ENCODE assay signal across 7 cellular contexts in genomic region chr11:64865286-64866172, GRCh38. TPM values are rescaled to one million over a fixed set of nuclear protein-coding genes. Genes with fewer than 3 reads are reported as not detected.
DNase-seq lines count a peak whose midpoint lies in the region; ATAC-seq, FAIRE-seq and TF ChIP-seq lines count a peak whose summit lies in the region.

No MANE protein-coding gene starts in this region.

- H3K4me1 Mint-ChIP-seq in brain = peaks cover 74% of the 10 kb centered on the region
- peaks cover 45 to 92% (median 89%) of the 10 kb centered on the region in 3 donors for H3K4me1 Mint-ChIP-seq in naive B cell

- TF ChIP-seq CTCF in brain (conservative IDR thresholded peaks at IDR 0.05) (no peak), D721Med (IDR thresholded peaks at IDR 0.05; ENCODE audit: insufficient read depth, missing control alignments) (no peak)

- peak; percentile 78 for DNase-seq in LHCN-M2 (ENCODE audit: low read depth)
- DNase-seq in naive B cell = peak; percentile 69
- no peak for DNase-seq in D721Med (ENCODE audit: insufficient read length, low spot score)
- DNase-seq in putamen (ENCODE audit: low spot score) = no peak

- H3K27me3 Mint-ChIP-seq in brain = no peaks in the 10 kb centered on the region
- H3K27me3 Mint-ChIP-seq in naive B cell = no peaks in the 10 kb centered on the region

- H3K9me3 Mint-ChIP-seq in brain (no peaks in the 10 kb centered on the region), naive B cell (peaks cover 0 to 5% (median 0%) of the 10 kb centered on the region in 7 donors)

- peaks cover 23% of the 10 kb centered on the region for H3K36me3 Mint-ChIP-seq in brain
- peaks cover 0 to 16% of the 10 kb centered on the region in 2 donors for H3K36me3 Mint-ChIP-seq in naive B cell

- H3K27ac Mint-ChIP-seq in brain (peak overlapping the region; percentile 61 to 95 (median 81)), naive B cell (peak overlapping the region; percentile 78 to 96 (median 96))

- no peak for FAIRE-seq in D721Med (lab: Jason Lieb, UNC)

- peak overlapping the region in 2 of 5 experiments; percentile 14 to 54 for H3K4me3 Mint-ChIP-seq in brain
- peak overlapping the region; percentile 64 to 88 (median 79) for H3K4me3 Mint-ChIP-seq in naive B cell

- ATAC-seq in GM19467 (IDR thresholded peaks at IDR 0.05; ENCODE audit: unreplicated experiment) = peak; percentile 28
- ATAC-seq in naive B cell (ENCODE audit: low read depth in 2 of 2) = peak; percentile 65 to 69
- ATAC-seq in GM19455 (IDR thresholded peaks at IDR 0.05; ENCODE audit: unreplicated experiment) = no peak

RNA-seq across cellular contexts. Expression of gene EHD1, which starts 12.9 kb away (rescaled TPM):
- 73.5 and 84.6 TPM in 2 replicates for total RNA-seq in LHCN-M2 (2014; rRNA removed)
- 114 TPM for polyA plus RNA-seq in LHCN-M2 (2012)
- polyA plus RNA-seq in brain (ENCODE audit: insufficient read depth, low read depth, low replicate concordance) (43.9 TPM), naive B cell (ENCODE audit: low read depth in 6 of 6) (100 to 1,000 TPM in 2 of 6 donors, 10 to 100 TPM in 4; 65.3 to 119 (median 90.7) TPM)

RNA-seq across cellular contexts. Expression of gene CDC42BPG, which starts 21.1 kb away (rescaled TPM):
- 0.11 TPM in 1 of 2 replicates, not detected in the other for total RNA-seq in LHCN-M2 (2014; rRNA removed)
- polyA plus RNA-seq in LHCN-M2 (2012) = 0.06 TPM
- polyA plus RNA-seq in brain (ENCODE audit: insufficient read depth, low read depth, low replicate concordance) (9.5 TPM), naive B cell (ENCODE audit: low read depth in 6 of 6) (under 1 TPM in 4 of 6 donors, not detected in 2; 0.17 to 0.57 (median 0.33) TPM)

RNA-seq across cellular contexts. Expression of gene ATG2A, which starts 51.5 kb away (rescaled TPM):
- 17.7 and 22.9 TPM in 2 replicates for total RNA-seq in LHCN-M2 (2014; rRNA removed)
- 12.6 TPM for polyA plus RNA-seq in LHCN-M2 (2012)
- 20.4 TPM for polyA plus RNA-seq in brain (ENCODE audit: insufficient read depth, low read depth, low replicate concordance)
- polyA plus RNA-seq in naive B cell (ENCODE audit: low read depth in 6 of 6) = 1 to 10 TPM in 5 of 6 donors, not detected in 1; 2.8 to 5.0 (median 3.4) TPM

RNA-seq across cellular contexts. Expression of gene MEN1, which starts 55.2 kb away (rescaled TPM):
- 19.8 and 25.3 TPM in 2 replicates for total RNA-seq in LHCN-M2 (2014; rRNA removed)
- 19.2 TPM for polyA plus RNA-seq in LHCN-M2 (2012)
- polyA plus RNA-seq in brain (ENCODE audit: insufficient read depth, low read depth, low replicate concordance) (59.7 TPM), naive B cell (ENCODE audit: low read depth in 6 of 6) (10 to 100 TPM; 12.3 to 49.5 (median 27.4) TPM)

RNA-seq across cellular contexts. Expression of gene PPP2R5B, which starts 59.0 kb away (rescaled TPM):
- 19.2 and 27.3 TPM in 2 replicates for total RNA-seq in LHCN-M2 (2014; rRNA removed)
- polyA plus RNA-seq in LHCN-M2 (2012) = 15.8 TPM
- polyA plus RNA-seq in brain (ENCODE audit: insufficient read depth, low read depth, low replicate concordance) (58.2 TPM), naive B cell (ENCODE audit: low read depth in 6 of 6) (10 to 100 TPM in 3 of 6 donors, 1 to 10 TPM in 3; 7.2 to 15.1 (median 10.2) TPM)

Comparison
In these comparisons a context has a peak if more than half of its experiments do, and no peak if none do; other contexts are left out.
1. DNase-seq: peak in LHCN-M2 (single experiment) and naive B cell (single experiment); none in D721Med (single experiment) and putamen (single experiment).